ENCODE assay signal across 2 cellular contexts in genomic region chr2:62410926-62411456, GRCh38.
TF ChIP-seq lines count a peak whose summit lies in the region.

No MANE protein-coding gene starts in this region.

TF ChIP-seq in GM23338, 12 proteins besides CTCF, POLR2A, EP300 and RAD21 (continued from another document):
- TF ChIP-seq, protein P1, sequence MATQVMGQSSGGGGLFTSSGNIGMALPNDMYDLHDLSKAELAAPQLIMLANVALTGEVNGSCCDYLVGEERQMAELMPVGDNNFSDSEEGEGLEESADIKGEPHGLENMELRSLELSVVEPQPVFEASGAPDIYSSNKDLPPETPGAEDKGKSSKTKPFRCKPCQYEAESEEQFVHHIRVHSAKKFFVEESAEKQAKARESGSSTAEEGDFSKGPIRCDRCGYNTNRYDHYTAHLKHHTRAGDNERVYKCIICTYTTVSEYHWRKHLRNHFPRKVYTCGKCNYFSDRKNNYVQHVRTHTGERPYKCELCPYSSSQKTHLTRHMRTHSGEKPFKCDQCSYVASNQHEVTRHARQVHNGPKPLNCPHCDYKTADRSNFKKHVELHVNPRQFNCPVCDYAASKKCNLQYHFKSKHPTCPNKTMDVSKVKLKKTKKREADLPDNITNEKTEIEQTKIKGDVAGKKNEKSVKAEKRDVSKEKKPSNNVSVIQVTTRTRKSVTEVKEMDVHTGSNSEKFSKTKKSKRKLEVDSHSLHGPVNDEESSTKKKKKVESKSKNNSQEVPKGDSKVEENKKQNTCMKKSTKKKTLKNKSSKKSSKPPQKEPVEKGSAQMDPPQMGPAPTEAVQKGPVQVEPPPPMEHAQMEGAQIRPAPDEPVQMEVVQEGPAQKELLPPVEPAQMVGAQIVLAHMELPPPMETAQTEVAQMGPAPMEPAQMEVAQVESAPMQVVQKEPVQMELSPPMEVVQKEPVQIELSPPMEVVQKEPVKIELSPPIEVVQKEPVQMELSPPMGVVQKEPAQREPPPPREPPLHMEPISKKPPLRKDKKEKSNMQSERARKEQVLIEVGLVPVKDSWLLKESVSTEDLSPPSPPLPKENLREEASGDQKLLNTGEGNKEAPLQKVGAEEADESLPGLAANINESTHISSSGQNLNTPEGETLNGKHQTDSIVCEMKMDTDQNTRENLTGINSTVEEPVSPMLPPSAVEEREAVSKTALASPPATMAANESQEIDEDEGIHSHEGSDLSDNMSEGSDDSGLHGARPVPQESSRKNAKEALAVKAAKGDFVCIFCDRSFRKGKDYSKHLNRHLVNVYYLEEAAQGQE (IDR thresholded peaks at IDR 0.05; ENCODE audit: unreplicated experiment): no peak
- TF ChIP-seq, protein P2, sequence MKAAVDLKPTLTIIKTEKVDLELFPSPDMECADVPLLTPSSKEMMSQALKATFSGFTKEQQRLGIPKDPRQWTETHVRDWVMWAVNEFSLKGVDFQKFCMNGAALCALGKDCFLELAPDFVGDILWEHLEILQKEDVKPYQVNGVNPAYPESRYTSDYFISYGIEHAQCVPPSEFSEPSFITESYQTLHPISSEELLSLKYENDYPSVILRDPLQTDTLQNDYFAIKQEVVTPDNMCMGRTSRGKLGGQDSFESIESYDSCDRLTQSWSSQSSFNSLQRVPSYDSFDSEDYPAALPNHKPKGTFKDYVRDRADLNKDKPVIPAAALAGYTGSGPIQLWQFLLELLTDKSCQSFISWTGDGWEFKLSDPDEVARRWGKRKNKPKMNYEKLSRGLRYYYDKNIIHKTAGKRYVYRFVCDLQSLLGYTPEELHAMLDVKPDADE (IDR thresholded peaks at IDR 0.05): no peak
- TF ChIP-seq NANOG (IDR thresholded peaks at IDR 0.05; ENCODE audit: borderline replicate concordance) (no peak), POLR2AphosphoS5 (IDR thresholded peaks at IDR 0.05; ENCODE audit: low read depth) (no peak), JUNB (IDR thresholded peaks at IDR 0.05; ENCODE audit: unreplicated experiment) (no peak), STAT1 (IDR thresholded peaks at IDR 0.05; ENCODE audit: unreplicated experiment) (no peak), CREB1 (CRISPR knock-in tag; IDR thresholded peaks at IDR 0.05; ENCODE audit: low read depth) (no peak), ZNF331 (CRISPR knock-in tag; IDR thresholded peaks at IDR 0.05; ENCODE audit: low read depth) (no peak), EZH2 (IDR thresholded peaks at IDR 0.05; ENCODE audit: low read depth, unreplicated experiment) (no peak), EZH2phosphoT487 (IDR thresholded peaks at IDR 0.05; ENCODE audit: unreplicated experiment) (no peak)
- TF ChIP-seq, protein P3, sequence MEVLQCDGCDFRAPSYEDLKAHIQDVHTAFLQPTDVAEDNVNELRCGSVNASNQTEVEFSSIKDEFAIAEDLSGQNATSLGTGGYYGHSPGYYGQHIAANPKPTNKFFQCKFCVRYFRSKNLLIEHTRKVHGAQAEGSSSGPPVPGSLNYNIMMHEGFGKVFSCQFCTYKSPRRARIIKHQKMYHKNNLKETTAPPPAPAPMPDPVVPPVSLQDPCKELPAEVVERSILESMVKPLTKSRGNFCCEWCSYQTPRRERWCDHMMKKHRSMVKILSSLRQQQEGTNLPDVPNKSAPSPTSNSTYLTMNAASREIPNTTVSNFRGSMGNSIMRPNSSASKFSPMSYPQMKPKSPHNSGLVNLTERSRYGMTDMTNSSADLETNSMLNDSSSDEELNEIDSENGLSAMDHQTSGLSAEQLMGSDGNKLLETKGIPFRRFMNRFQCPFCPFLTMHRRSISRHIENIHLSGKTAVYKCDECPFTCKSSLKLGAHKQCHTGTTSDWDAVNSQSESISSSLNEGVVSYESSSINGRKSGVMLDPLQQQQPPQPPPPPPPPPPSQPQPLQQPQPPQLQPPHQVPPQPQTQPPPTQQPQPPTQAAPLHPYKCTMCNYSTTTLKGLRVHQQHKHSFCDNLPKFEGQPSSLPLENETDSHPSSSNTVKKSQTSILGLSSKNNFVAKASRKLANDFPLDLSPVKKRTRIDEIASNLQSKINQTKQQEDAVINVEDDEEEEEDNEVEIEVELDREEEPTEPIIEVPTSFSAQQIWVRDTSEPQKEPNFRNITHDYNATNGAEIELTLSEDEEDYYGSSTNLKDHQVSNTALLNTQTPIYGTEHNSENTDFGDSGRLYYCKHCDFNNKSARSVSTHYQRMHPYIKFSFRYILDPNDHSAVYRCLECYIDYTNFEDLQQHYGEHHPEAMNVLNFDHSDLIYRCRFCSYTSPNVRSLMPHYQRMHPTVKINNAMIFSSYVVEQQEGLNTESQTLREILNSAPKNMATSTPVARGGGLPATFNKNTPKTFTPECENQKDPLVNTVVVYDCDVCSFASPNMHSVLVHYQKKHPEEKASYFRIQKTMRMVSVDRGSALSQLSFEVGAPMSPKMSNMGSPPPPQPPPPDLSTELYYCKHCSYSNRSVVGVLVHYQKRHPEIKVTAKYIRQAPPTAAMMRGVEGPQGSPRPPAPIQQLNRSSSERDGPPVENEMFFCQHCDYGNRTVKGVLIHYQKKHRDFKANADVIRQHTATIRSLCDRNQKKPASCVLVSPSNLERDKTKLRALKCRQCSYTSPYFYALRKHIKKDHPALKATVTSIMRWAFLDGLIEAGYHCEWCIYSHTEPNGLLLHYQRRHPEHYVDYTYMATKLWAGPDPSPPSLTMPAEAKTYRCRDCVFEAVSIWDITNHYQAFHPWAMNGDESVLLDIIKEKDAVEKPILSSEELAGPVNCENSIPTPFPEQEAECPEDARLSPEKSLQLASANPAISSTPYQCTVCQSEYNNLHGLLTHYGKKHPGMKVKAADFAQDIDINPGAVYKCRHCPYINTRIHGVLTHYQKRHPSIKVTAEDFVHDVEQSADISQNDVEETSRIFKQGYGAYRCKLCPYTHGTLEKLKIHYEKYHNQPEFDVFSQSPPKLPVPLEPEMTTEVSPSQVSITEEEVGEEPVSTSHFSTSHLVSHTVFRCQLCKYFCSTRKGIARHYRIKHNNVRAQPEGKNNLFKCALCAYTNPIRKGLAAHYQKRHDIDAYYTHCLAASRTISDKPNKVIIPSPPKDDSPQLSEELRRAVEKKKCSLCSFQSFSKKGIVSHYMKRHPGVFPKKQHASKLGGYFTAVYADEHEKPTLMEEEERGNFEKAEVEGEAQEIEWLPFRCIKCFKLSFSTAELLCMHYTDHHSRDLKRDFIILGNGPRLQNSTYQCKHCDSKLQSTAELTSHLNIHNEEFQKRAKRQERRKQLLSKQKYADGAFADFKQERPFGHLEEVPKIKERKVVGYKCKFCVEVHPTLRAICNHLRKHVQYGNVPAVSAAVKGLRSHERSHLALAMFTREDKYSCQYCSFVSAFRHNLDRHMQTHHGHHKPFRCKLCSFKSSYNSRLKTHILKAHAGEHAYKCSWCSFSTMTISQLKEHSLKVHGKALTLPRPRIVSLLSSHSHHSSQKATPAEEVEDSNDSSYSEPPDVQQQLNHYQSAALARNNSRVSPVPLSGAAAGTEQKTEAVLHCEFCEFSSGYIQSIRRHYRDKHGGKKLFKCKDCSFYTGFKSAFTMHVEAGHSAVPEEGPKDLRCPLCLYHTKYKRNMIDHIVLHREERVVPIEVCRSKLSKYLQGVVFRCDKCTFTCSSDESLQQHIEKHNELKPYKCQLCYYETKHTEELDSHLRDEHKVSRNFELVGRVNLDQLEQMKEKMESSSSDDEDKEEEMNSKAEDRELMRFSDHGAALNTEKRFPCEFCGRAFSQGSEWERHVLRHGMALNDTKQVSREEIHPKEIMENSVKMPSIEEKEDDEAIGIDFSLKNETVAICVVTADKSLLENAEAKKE (CRISPR knock-in tag; IDR thresholded peaks at IDR 0.05): no peak

TF ChIP-seq in GM12878, 131 proteins besides CTCF, POLR2A, EP300 and RAD21 (continued from another document):
- no peak for TF ChIP-seq RCOR1 (conservative IDR thresholded peaks at IDR 0.05; ENCODE audit: low read depth, low read length)
- no peak for TF ChIP-seq EZH2 (IDR thresholded peaks at IDR 0.05; ENCODE audit: borderline replicate concordance, control insufficient read depth, low read depth, low read length)
- TF ChIP-seq CREM (IDR thresholded peaks at IDR 0.05; ENCODE audit: low read depth): no peak
- TF ChIP-seq PRDM15 (CRISPR knock-in tag; IDR thresholded peaks at IDR 0.05): no peak
- TF ChIP-seq PAX8 (IDR thresholded peaks at IDR 0.05): no peak
- TF ChIP-seq KLF5 (IDR thresholded peaks at IDR 0.05; ENCODE audit: partially characterized antibody): no peak
